ENCODE assay signal across 20 cellular contexts in genomic region chr7:26918241-26918640, GRCh38. TPM values are rescaled to one million over a fixed set of nuclear protein-coding genes. Genes with fewer than 3 reads are reported as not detected.
A peak's percentile ranks its signal among the peaks of the same experiment; 100 is the strongest.
DNase-seq lines count a peak whose midpoint lies in the region; ATAC-seq and TF ChIP-seq lines count a peak whose summit lies in the region.
"Had no signal": no experiment of that assay in that cellular context is flagged by ENCODE, and none has a peak within 500 bp of the region (broad histone marks: within the 10 kb centered on the region; RNA-seq: fewer than 3 reads in every experiment).

No MANE protein-coding gene starts in this region.

- no peaks in the 10 kb centered on the region for H3K79me1 ChIP-seq in neuronal stem cell (ENCODE audit: low read depth, low read length)

- H2BK5ac ChIP-seq in neuronal stem cell (ENCODE audit: low read length) = no peak overlapping the region

- ATAC-seq in RWPE2 (ENCODE audit: low read depth) (peak; percentile 95), GM21576 (IDR thresholded peaks at IDR 0.05; ENCODE audit: unreplicated experiment) (no peak), HG02588 (IDR thresholded peaks at IDR 0.05; ENCODE audit: unreplicated experiment) (no peak)

- H2BK12ac ChIP-seq in neuronal stem cell (ENCODE audit: low read length) = no peak overlapping the region

- H4K8ac ChIP-seq in neuronal stem cell (ENCODE audit: low read depth, low read length) = no peak overlapping the region

- no peak overlapping the region for H2BK15ac ChIP-seq in neuronal stem cell (ENCODE audit: low read length)

- TF ChIP-seq RAD21 in Ishikawa (IDR thresholded peaks at IDR 0.05; ENCODE audit: low read depth) = no peak

- no peak overlapping the region for H3K9ac ChIP-seq in neuronal stem cell (ENCODE audit: low read depth, low read length, poor library complexity)

- no peak overlapping the region for H4K91ac ChIP-seq in neuronal stem cell (ENCODE audit: low read depth, low read length, poor library complexity)

- H3K23ac ChIP-seq in neuronal stem cell (ENCODE audit: low read depth, low read length, poor library complexity) = no peak overlapping the region

- no peaks in the 10 kb centered on the region for H3K27me3 ChIP-seq in RWPE2 (ENCODE audit: insufficient read depth, poor library complexity, severe bottlenecking)
- peaks cover 0 to 22% (median 0%) of the 10 kb centered on the region in 3 experiments for H3K27me3 ChIP-seq in neuronal stem cell (ENCODE audit: control insufficient read depth in 3 of 3, insufficient read depth in 3 of 3, low read depth in 1 of 3, low read length in 3 of 3)
- H3K27me3 ChIP-seq: MG63 had no signal

- H3K9me3 ChIP-seq in RWPE2 (ENCODE audit: severe bottlenecking) (no peaks in the 10 kb centered on the region), neuronal stem cell (replicated peaks in 1 of 2; ENCODE audit: control insufficient read depth in 2 of 2, insufficient read depth in 1 of 2, low read depth in 1 of 2, low read length in 2 of 2) (no peaks in the 10 kb centered on the region)
- H3K9me3 ChIP-seq: BE2C, MG63 had no signal

- H2BK120ac ChIP-seq in neuronal stem cell (ENCODE audit: low read depth, low read length) = no peak overlapping the region

- DNase-seq in EL = peak; percentile 10
- DNase-seq in RWPE2 (ENCODE audit: low spot score) = no peak
- peak; percentile 55 for DNase-seq in kidney glomerular epithelial cell (lab: John Stamatoyannopoulos, UW)
- DNase-seq in DMS79 (lab: John Stamatoyannopoulos, UW) = no peak
- no peak for DNase-seq in neuronal stem cell (ENCODE audit: low spot score)
- DNase-seq: BE2C, DMS79 treated with DMSO at 0.1 percent for 48 hours, GOT3, Kasumi-1, MG63, NCI-H1417, NCI-H1694 treated with DMSO at 0.1 percent for 48 hours, NCI-H510A, NCI-H748 treated with DMSO at 0.1 percent for 48 hours, SHP77 treated with DMSO at 0.1 percent for 48 hours, SW 1271 had no signal

- H3K4me3 ChIP-seq in RWPE2 (ENCODE audit: severe bottlenecking) (no peak overlapping the region), neuronal stem cell (ENCODE audit: low read length in 2 of 2) (no peak overlapping the region)
- H3K4me3 ChIP-seq: MG63, SK-N-MC had no signal

- H3K36me3 ChIP-seq in RWPE2 (ENCODE audit: low read depth) (no peaks in the 10 kb centered on the region), neuronal stem cell (replicated peaks in 1 of 2; ENCODE audit: control insufficient read depth in 2 of 2, insufficient read depth in 2 of 2, low read length in 2 of 2) (no peaks in the 10 kb centered on the region)
- H3K36me3 ChIP-seq: BE2C, MG63 had no signal

- H2AFZ ChIP-seq in neuronal stem cell (ENCODE audit: low read length) = no peak overlapping the region

- H3K27ac ChIP-seq in RWPE2 (ENCODE audit: poor library complexity, severe bottlenecking) (peak overlapping the region; percentile 64), neuronal stem cell (replicated peaks; ENCODE audit: low read length) (no peak overlapping the region)
- H3K27ac ChIP-seq: SK-N-MC had no signal

- no peak for TF ChIP-seq EP300 in Ishikawa (IDR thresholded peaks at IDR 0.05; ENCODE audit: borderline replicate concordance)

- H3K14ac ChIP-seq in neuronal stem cell (ENCODE audit: low read length) = no peak overlapping the region

- H3K18ac ChIP-seq in neuronal stem cell (ENCODE audit: low read length) = no peak overlapping the region

- no peak overlapping the region for H2AK5ac ChIP-seq in neuronal stem cell (ENCODE audit: low read depth, low read length)

- no peak overlapping the region for H3K4ac ChIP-seq in neuronal stem cell (ENCODE audit: low read length)

- TF ChIP-seq CTCF in RWPE2 (IDR thresholded peaks at IDR 0.05; ENCODE audit: poor library complexity, severe bottlenecking) = no peak

- H3K4me1 ChIP-seq in RWPE2 (ENCODE audit: insufficient read depth, poor library complexity, severe bottlenecking) = peaks cover 31% of the 10 kb centered on the region
- H3K4me1 ChIP-seq in neuronal stem cell (ENCODE audit: control insufficient read depth in 2 of 2, insufficient read depth in 1 of 2, low read depth in 1 of 2, low read length in 2 of 2) = no peaks in the 10 kb centered on the region
- H3K4me1 ChIP-seq: BE2C had no signal

- no peak overlapping the region for H3K4me2 ChIP-seq in neuronal stem cell (ENCODE audit: insufficient read depth, low read length, poor library complexity, severe bottlenecking)

TF ChIP-seq in Ishikawa, 13 proteins besides CTCF, POLR2A, EP300 and RAD21:
- TF ChIP-seq USF1 (IDR thresholded peaks at IDR 0.05) (no peak), TEAD4 (IDR thresholded peaks at IDR 0.05) (peak; percentile 76)

RNA-seq across cellular contexts. Expression of gene SKAP2, which starts 53.9 kb away (rescaled TPM):
- polyA plus RNA-seq in neuronal stem cell (2013, experiment 1 of 2) = 1.2 TPM
- polyA plus RNA-seq in neuronal stem cell (2013, experiment 2 of 2) = 1.3 TPM

Comparison
In these comparisons a context has a peak if more than half of its experiments do, and no peak if none do; other contexts are left out.
1. DNase-seq: peak in EL (single experiment) and kidney glomerular epithelial cell (single experiment); none in RWPE2 (single experiment), DMS79 (single experiment) and neuronal stem cell (single experiment).